17 cellular contexts compared by ENCODE assay signal in the genomic region with DNA sequence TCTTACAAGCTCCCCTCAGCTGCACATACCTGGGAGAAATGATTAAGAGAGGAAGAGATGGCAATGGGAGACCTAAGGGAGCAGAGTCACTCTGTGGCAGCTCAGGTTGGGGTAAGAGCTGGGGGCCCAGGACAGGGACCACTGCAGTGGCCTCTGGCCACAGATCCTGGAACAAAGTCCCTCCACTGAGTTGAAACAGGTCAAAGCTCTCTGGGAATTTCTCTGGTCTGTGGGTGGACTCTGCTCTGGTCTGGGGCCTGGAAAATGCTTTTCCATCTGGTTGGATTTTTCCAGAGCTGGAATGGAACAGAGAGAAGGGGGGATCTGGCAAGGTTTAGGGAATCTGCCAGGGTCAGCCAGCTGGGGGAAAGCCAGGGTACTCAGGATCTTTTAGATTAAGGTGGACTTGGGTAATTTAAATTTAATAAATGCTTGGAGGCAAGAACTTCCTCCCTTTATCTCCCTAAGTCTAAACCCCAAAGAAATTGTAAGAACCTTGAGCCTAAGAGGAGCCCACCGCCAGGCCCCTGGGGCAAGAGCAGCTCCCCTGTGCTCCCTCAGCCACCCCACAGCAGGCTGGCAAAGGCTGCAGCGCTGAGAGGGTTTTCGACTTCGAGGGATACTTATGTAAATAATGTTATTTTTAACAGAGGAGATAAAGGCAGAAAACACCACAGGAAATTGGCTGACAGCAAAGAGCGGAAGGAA. TPM values are rescaled to one million over a fixed set of nuclear protein-coding genes. Genes with fewer than 3 reads are reported as not detected.
DNase-seq lines count a peak whose midpoint lies in the region; ATAC-seq and TF ChIP-seq lines count a peak whose summit lies in the region.
"Had no signal": no experiment of that assay in that cellular context is flagged by ENCODE, and none has a peak within 500 bp of the region (broad histone marks: within the 10 kb centered on the region; RNA-seq: fewer than 3 reads in every experiment).

No MANE protein-coding gene starts in this region.

- peak overlapping the region; percentile 56 for H3K4me3 Mint-ChIP-seq in natural killer cell

- H3K36me3 ChIP-seq in HUES6 (ENCODE audit: control insufficient read depth, insufficient read depth, low read length), result no peaks in the 10 kb centered on the region
- H3K36me3 ChIP-seq: adrenal gland, BLaER1, colonic mucosa, esophagus muscularis mucosa, SJCRH30 had no signal

- no peak for DNase-seq in AG04449 (ENCODE audit: low read depth, low spot score)
- DNase-seq in natural killer cell, result no peak
- DNase-seq in NCI-H446 treated with DMSO at 0.1 percent for 48 hours (lab: John Stamatoyannopoulos, UW), result no peak
- DNase-seq: activated CD4-positive, CD25-positive, alpha-beta regulatory T cell; activated CD8-positive, alpha-beta memory T cell treated with anti-CD3 and anti-CD28 coated beads, Interleukin-2, amount 50 U/mL, for 48 hours; colonic mucosa; H7; mesendoderm; SJCRH30 had no signal

- peaks cover 87 to 92% of the 10 kb centered on the region in 2 donors for H3K27me3 Mint-ChIP-seq in natural killer cell (ENCODE audit: low read depth in 2 of 2)

- POLR2A ChIA-PET in AG04449 (lab: Yijun Ruan, JAX), result interaction anchor here (0.5 to 2.9 kb wide), 6 partner anchors 8 to 29 kb away, joined by 3 to 12 read pairs (median 4); a partner anchor contains a TSS

- ATAC-seq in natural killer cell (no peak), HG03571 (IDR thresholded peaks at IDR 0.05; ENCODE audit: unreplicated experiment) (no peak), HG02623 (IDR thresholded peaks at IDR 0.05; ENCODE audit: unreplicated experiment) (no peak), GM19463 (IDR thresholded peaks at IDR 0.05; ENCODE audit: unreplicated experiment) (no peak)

- H3K27me3 ChIP-seq in HUES6 (ENCODE audit: control insufficient read depth, insufficient read depth, low read length), result peaks cover 100% of the 10 kb centered on the region

- no peaks in the 10 kb centered on the region for H3K4me1 ChIP-seq in HUES6 (ENCODE audit: control insufficient read depth, insufficient read depth, low read length)
- H3K4me1 ChIP-seq: BLaER1, colonic mucosa, SJCRH30 had no signal

- no peaks in the 10 kb centered on the region for H3K9me3 Mint-ChIP-seq in natural killer cell

- no peak overlapping the region for H3K27ac Mint-ChIP-seq in natural killer cell

- CTCF ChIA-PET in AG04449 (lab: Yijun Ruan, JAX), result interaction anchor here (0.9 to 5.8 kb wide), 21 partner anchors 13 to 391 kb away, joined by 3 to 401 read pairs (median 6); a partner anchor contains a TSS

- peak overlapping the region; percentile 96 for H3K4me3 ChIP-seq in AG04449 (ENCODE audit: low read depth, low read length)
- H3K4me3 ChIP-seq in HUES6 (ENCODE audit: low read depth, low read length), result no peak overlapping the region; the same call in 1 of the 2 replicates
- H3K4me3 ChIP-seq: adrenal gland, BLaER1, colonic mucosa, esophagus muscularis mucosa, SJCRH30 had no signal

- intact Hi-C loops in natural killer cell (cut with micrococcal nuclease), result loop anchor here (2.0 to 10.0 kb wide), 2 partner anchors 14 to 194 kb away; no protein-coding TSS in a partner anchor

- H3K9me3 ChIP-seq in HUES6 (ENCODE audit: control insufficient read depth, insufficient read depth, low read depth, low read length), result peaks cover 6% of the 10 kb centered on the region; the same call in 1 of the 2 replicates
- H3K9me3 ChIP-seq: adrenal gland, colonic mucosa, esophagus muscularis mucosa, SJCRH30 had no signal

- TF ChIP-seq CTCF in AG04449 (IDR thresholded peaks at IDR 0.05; ENCODE audit: insufficient read depth, low read length, missing control alignments), result no peak
- TF ChIP-seq CTCF in VCaP (conservative IDR thresholded peaks at IDR 0.05), result no peak
- no peak for TF ChIP-seq CTCF in natural killer cell (IDR thresholded peaks at IDR 0.05)

- peaks cover 34 to 52% of the 10 kb centered on the region in 2 donors for H3K4me1 Mint-ChIP-seq in natural killer cell

- peak overlapping the region; percentile 58 for H3K9ac ChIP-seq in HUES6 (ENCODE audit: low read length)
- H3K9ac ChIP-seq: BLaER1 had no signal

- peaks cover 5% of the 10 kb centered on the region for H3K36me3 Mint-ChIP-seq in natural killer cell

- H3K27ac ChIP-seq in HUES6 (ENCODE audit: low read depth, low read length), result no peak overlapping the region
- H3K27ac ChIP-seq in VCaP, result peak overlapping the region; percentile 16; the same call in 1 of the 2 replicates
- H3K27ac ChIP-seq: adrenal gland, BLaER1, colonic mucosa, esophagus muscularis mucosa, SJCRH30 had no signal

RNA-seq across cellular contexts. Expression of a gene that starts 3.7 kb away (rescaled TPM):
- not detected for total RNA-seq in natural killer cell
- total RNA-seq: colonic mucosa, esophagus muscularis mucosa, H7 had no signal

RNA-seq across cellular contexts. Expression of a gene that starts 11.3 kb away (rescaled TPM):
- not detected for total RNA-seq in natural killer cell
- total RNA-seq: colonic mucosa, esophagus muscularis mucosa, H7 had no signal

RNA-seq across cellular contexts. Expression of a gene that starts 13.9 kb away (rescaled TPM):
- total RNA-seq in natural killer cell, result not detected
- total RNA-seq: adrenal gland, colonic mucosa, esophagus muscularis mucosa, H7 had no signal

RNA-seq across cellular contexts. Expression of a gene that starts 15.7 kb away (rescaled TPM):
- not detected for total RNA-seq in natural killer cell
- total RNA-seq: adrenal gland, colonic mucosa, esophagus muscularis mucosa, H7 had no signal

RNA-seq across cellular contexts. Expression of a gene that starts 20.1 kb away (rescaled TPM):
- not detected for total RNA-seq in natural killer cell
- total RNA-seq: colonic mucosa, esophagus muscularis mucosa, H7, SJCRH30 had no signal
